19 cellular contexts compared by ENCODE assay signal in genomic region chr9:116713266-116713665, GRCh38. TPM values are rescaled to one million over a fixed set of nuclear protein-coding genes. Genes with fewer than 3 reads are reported as not detected.
DNase-seq lines count a peak whose midpoint lies in the region; ATAC-seq and TF ChIP-seq lines count a peak whose summit lies in the region.
"Had no signal": no experiment of that assay in that cellular context is flagged by ENCODE, and none has a peak within 500 bp of the region (broad histone marks: within the 10 kb centered on the region; RNA-seq: fewer than 3 reads in every experiment).

No MANE protein-coding gene starts in this region.

- no peak overlapping the region for H3K56ac ChIP-seq in mesendoderm (ENCODE audit: low read length)

- no peaks in the 10 kb centered on the region for H3K79me2 ChIP-seq in mesendoderm (ENCODE audit: control insufficient read depth, insufficient read depth, low read length)

- H3K4me1 ChIP-seq in mesendoderm (ENCODE audit: control insufficient read depth, low read depth, low read length) (peaks cover 15% of the 10 kb centered on the region), right atrium auricular region (no peaks in the 10 kb centered on the region)
- H3K4me1 ChIP-seq: Caco-2, SJSA1 had no signal

- DNase-seq in NCI-H2196 (lab: John Stamatoyannopoulos, UW; ENCODE audit: unreplicated experiment) = peak; percentile 10
- DNase-seq in NCI-H2196 treated with DMSO at 0.1 percent for 48 hours (lab: John Stamatoyannopoulos, UW; ENCODE audit: unreplicated experiment) = no peak
- peak; percentile 8 for DNase-seq in NCI-H1092 treated with DMSO at 0.1 percent for 48 hours (lab: John Stamatoyannopoulos, UW)
- no peak for DNase-seq in WTC11 (ENCODE audit: low spot score)
- DNase-seq in mesendoderm = peak; percentile 55
- no peak for DNase-seq in right atrium auricular region (ENCODE audit: low spot score)
- DNase-seq in medulla oblongata (ENCODE audit: extremely low spot score) = no peak
- DNase-seq: Caco-2, EL, H7, Karpas-422, MM.1S, NCI-H1694, NCI-H2107, PC-3, SW 1271 had no signal

- H2AK5ac ChIP-seq in mesendoderm (ENCODE audit: low read length) = no peak overlapping the region

- CTCF ChIA-PET in WTC11 (lab: Charles Lee) = no interaction called here

- H3K4ac ChIP-seq in mesendoderm (ENCODE audit: low read depth, low read length) = no peak overlapping the region

- H3K27ac Mint-ChIP-seq in WTC11 = no peak overlapping the region

- ATAC-seq in WTC11 (peak; percentile 31), HG02678 (IDR thresholded peaks at IDR 0.05; ENCODE audit: unreplicated experiment) (no peak)
- ATAC-seq: PC-3 had no signal

- no peak overlapping the region for H3K9ac ChIP-seq in mesendoderm (ENCODE audit: low read length)

- H2BK15ac ChIP-seq in mesendoderm (replicated peaks; ENCODE audit: low read depth) = no peak overlapping the region

- no peaks in the 10 kb centered on the region for H3K9me3 ChIP-seq in right atrium auricular region
- H3K9me3 ChIP-seq: Caco-2, SJSA1 had no signal

- no peaks in the 10 kb centered on the region for H3K79me1 ChIP-seq in mesendoderm (ENCODE audit: low read length)

- TF ChIP-seq CTCF in WTC11 (IDR thresholded peaks at IDR 0.05) (no peak), right atrium auricular region (IDR thresholded peaks at IDR 0.05) (no peak)

- no peak overlapping the region for H3K18ac ChIP-seq in mesendoderm (ENCODE audit: low read length)

- H3K23ac ChIP-seq in mesendoderm (ENCODE audit: low read length) = no peak overlapping the region

- no peaks in the 10 kb centered on the region for H3K36me3 ChIP-seq in mesendoderm (ENCODE audit: control insufficient read depth, insufficient read depth, low read length)
- no peaks in the 10 kb centered on the region for H3K36me3 ChIP-seq in right atrium auricular region
- H3K36me3 ChIP-seq: SJSA1 had no signal

- POLR2A ChIA-PET in WTC11 (lab: Charles Lee) = no interaction called here

- H3K27me3 Mint-ChIP-seq in WTC11 (ENCODE audit: low read depth) = no peaks in the 10 kb centered on the region

- no peak overlapping the region for H2BK5ac ChIP-seq in mesendoderm (ENCODE audit: low read length)

- no peak overlapping the region for H4K8ac ChIP-seq in mesendoderm (ENCODE audit: low read depth, low read length)

- H3K4me1 Mint-ChIP-seq in WTC11 = peaks cover 17% of the 10 kb centered on the region

- no peak overlapping the region for H3K4me2 ChIP-seq in mesendoderm (ENCODE audit: low read length)

- no peaks in the 10 kb centered on the region for H3K27me3 ChIP-seq in mesendoderm (ENCODE audit: insufficient read depth, low read length, poor library complexity)
- no peaks in the 10 kb centered on the region for H3K27me3 ChIP-seq in right atrium auricular region
- H3K27me3 ChIP-seq: SJSA1 had no signal

- no peak overlapping the region for H3K4me3 Mint-ChIP-seq in WTC11

- H4K5ac ChIP-seq in mesendoderm (ENCODE audit: low read length) = no peak overlapping the region

- H3K36me3 Mint-ChIP-seq in WTC11 = no peaks in the 10 kb centered on the region

- no peaks in the 10 kb centered on the region for H3K9me3 Mint-ChIP-seq in WTC11

- H3K4me3 ChIP-seq in mesendoderm (ENCODE audit: low read length) = no peak overlapping the region
- H3K4me3 ChIP-seq in right atrium auricular region = no peak overlapping the region
- H3K4me3 ChIP-seq: SJSA1 had no signal

- whole genome bisulfite sequencing in mesendoderm (ENCODE audit: extremely low coverage, insufficient coverage, low lambda C conversion rate) = no CpG with 5 or more reads among the region's 3 CpGs

- H3K27ac ChIP-seq in mesendoderm (ENCODE audit: low read depth, low read length) (no peak overlapping the region), right atrium auricular region (no peak overlapping the region)
- H3K27ac ChIP-seq: C4-2B, SJSA1 had no signal

- H2BK120ac ChIP-seq in mesendoderm (ENCODE audit: low read depth, low read length) = no peak overlapping the region

TF ChIP-seq in WTC11, 78 proteins besides CTCF, POLR2A, EP300 and RAD21 (continues in another document):
- TF ChIP-seq, protein P1, sequence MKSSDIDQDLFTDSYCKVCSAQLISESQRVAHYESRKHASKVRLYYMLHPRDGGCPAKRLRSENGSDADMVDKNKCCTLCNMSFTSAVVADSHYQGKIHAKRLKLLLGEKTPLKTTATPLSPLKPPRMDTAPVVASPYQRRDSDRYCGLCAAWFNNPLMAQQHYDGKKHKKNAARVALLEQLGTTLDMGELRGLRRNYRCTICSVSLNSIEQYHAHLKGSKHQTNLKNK (CRISPR knock-in tag; IDR thresholded peaks at IDR 0.05) = no peak
- TF ChIP-seq JUN (CRISPR knock-in tag; IDR thresholded peaks at IDR 0.05) (no peak), ESRRA (CRISPR knock-in tag; IDR thresholded peaks at IDR 0.05; ENCODE audit: borderline replicate concordance) (no peak), NR3C1 (CRISPR knock-in tag; conservative IDR thresholded peaks at IDR 0.05; ENCODE audit: low read depth) (no peak), TCF7 (CRISPR knock-in tag; IDR thresholded peaks at IDR 0.05; ENCODE audit: low read depth) (no peak), MLX (CRISPR knock-in tag; IDR thresholded peaks at IDR 0.05) (no peak), ERG (CRISPR knock-in tag; IDR thresholded peaks at IDR 0.05) (no peak), TP53 (CRISPR knock-in tag; IDR thresholded peaks at IDR 0.05) (no peak), CREB1 (CRISPR knock-in tag; IDR thresholded peaks at IDR 0.05) (no peak)
- TF ChIP-seq, protein P2, sequence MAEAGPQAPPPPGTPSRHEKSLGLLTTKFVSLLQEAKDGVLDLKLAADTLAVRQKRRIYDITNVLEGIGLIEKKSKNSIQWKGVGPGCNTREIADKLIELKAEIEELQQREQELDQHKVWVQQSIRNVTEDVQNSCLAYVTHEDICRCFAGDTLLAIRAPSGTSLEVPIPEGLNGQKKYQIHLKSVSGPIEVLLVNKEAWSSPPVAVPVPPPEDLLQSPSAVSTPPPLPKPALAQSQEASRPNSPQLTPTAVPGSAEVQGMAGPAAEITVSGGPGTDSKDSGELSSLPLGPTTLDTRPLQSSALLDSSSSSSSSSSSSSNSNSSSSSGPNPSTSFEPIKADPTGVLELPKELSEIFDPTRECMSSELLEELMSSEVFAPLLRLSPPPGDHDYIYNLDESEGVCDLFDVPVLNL (CRISPR knock-in tag; IDR thresholded peaks at IDR 0.05; ENCODE audit: borderline replicate concordance, low read depth) = no peak
- TF ChIP-seq, protein P3, sequence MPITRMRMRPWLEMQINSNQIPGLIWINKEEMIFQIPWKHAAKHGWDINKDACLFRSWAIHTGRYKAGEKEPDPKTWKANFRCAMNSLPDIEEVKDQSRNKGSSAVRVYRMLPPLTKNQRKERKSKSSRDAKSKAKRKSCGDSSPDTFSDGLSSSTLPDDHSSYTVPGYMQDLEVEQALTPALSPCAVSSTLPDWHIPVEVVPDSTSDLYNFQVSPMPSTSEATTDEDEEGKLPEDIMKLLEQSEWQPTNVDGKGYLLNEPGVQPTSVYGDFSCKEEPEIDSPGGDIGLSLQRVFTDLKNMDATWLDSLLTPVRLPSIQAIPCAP (CRISPR knock-in tag; IDR thresholded peaks at IDR 0.05) = no peak
- TF ChIP-seq, protein P4, sequence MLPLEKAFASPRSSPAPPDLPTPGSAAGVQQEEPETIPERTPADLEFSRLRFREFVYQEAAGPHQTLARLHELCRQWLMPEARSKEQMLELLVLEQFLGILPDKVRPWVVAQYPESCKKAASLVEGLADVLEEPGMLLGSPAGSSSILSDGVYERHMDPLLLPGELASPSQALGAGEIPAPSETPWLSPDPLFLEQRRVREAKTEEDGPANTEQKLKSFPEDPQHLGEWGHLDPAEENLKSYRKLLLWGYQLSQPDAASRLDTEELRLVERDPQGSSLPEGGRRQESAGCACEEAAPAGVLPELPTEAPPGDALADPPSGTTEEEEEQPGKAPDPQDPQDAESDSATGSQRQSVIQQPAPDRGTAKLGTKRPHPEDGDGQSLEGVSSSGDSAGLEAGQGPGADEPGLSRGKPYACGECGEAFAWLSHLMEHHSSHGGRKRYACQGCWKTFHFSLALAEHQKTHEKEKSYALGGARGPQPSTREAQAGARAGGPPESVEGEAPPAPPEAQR (CRISPR knock-in tag; IDR thresholded peaks at IDR 0.05) = no peak

RNA-seq across cellular contexts. Expression of gene TRIM32, which starts 26.2 kb away (rescaled TPM):
- total RNA-seq in WTC11 (2021) = 17.5 to 21.0 TPM (median 20.1 TPM) in 3 replicates
- 6.3 TPM for polyA plus RNA-seq in mesendoderm (2013, experiment 1 of 2)
- 6.5 TPM for polyA plus RNA-seq in mesendoderm (2013, experiment 2 of 2)
- total RNA-seq in right atrium auricular region = 10 to 100 TPM; 12.2 to 13.9 TPM

Comparison
In these comparisons a context has a peak if more than half of its experiments do, and no peak if none do; other contexts are left out.
1. DNase-seq: peak in NCI-H2196 (single experiment), NCI-H1092 treated with DMSO at 0.1 percent for 48 hours (single experiment) and mesendoderm (single experiment); none in NCI-H2196 treated with DMSO at 0.1 percent for 48 hours (single experiment), WTC11 (single experiment), right atrium auricular region (single experiment) and medulla oblongata (single experiment).